In the genomic region with DNA sequence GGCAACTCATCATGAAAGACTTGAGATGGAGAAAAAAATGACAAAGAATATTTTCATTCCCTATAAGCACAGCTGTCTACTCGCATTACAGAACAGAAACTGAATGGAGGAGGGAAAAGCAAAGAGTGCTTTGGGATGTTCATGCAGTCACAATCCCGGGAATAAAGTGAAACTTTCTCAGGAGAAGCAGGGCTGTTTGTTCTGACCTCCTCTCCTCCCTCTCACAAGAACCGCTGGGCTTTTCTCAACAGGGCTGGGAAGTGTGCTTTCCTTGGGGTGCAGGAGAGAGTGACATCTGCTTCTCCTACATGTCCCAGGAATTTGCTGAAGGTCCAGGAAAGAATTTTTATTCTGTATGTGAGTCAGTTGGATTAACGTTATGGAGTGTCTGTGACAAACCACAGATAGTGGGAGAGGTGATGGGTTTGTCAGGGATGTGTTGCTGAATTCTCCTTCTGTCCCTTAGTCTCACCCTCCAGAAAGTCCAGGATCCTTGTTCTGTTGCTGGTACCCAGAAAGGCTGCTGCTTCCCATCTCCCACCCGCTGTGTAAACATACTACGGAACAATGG, we compare ENCODE assay signal across 24 cellular contexts.
"Had no signal": no experiment of that assay in that cellular context is flagged by ENCODE, and none has a peak within 500 bp of the region (broad histone marks: within the 10 kb centered on the region; RNA-seq: fewer than 3 reads in every experiment).

No MANE protein-coding gene starts in this region.

- ATAC-seq: activated CD8-positive, alpha-beta T cell treated with anti-CD3 and anti-CD28 coated beads for 36 hours; activated T-cell treated with anti-CD3 and anti-CD28 coated beads, Interleukin-2, amount 50 U/mL, for 4 hours; activated T-helper 17 cell treated with anti-CD3 and anti-CD28 coated beads, Interleukin-2, amount 50 U/mL, for 72 hours; mucosa of descending colon; T-helper 17 cell had no signal

- H3K9me3 ChIP-seq: mucosa of descending colon, neutrophil, spleen, tibial nerve had no signal

- H3K9me3 Mint-ChIP-seq: activated B cell treated with CpG ODN at 0.5 μM for 24 hours; activated CD8-positive, alpha-beta T cell treated with anti-CD3 and anti-CD28 coated beads for 36 hours; activated T-cell treated with anti-CD3 and anti-CD28 coated beads, Interleukin-2, amount 50 U/mL, for 4 hours; activated T-helper 17 cell treated with anti-CD3 and anti-CD28 coated beads, Interleukin-2, amount 50 U/mL, for 72 hours; nephron had no signal

- H3K27me3 ChIP-seq: brain microvascular endothelial cell, tibial nerve had no signal

- H3K4me3 Mint-ChIP-seq: activated B cell treated with CpG ODN at 0.5 μM for 24 hours; activated CD8-positive, alpha-beta T cell treated with anti-CD3 and anti-CD28 coated beads for 36 hours; activated T-cell treated with anti-CD3 and anti-CD28 coated beads, Interleukin-2, amount 50 U/mL, for 4 hours; activated T-helper 17 cell treated with anti-CD3 and anti-CD28 coated beads, Interleukin-2, amount 50 U/mL, for 72 hours; nephron; T-helper 17 cell had no signal

- DNase-seq: activated B cell treated with CpG ODN at 0.5 μM for 24 hours; activated CD4-positive, alpha-beta T cell treated with anti-CD3 and anti-CD28 coated beads, Interleukin-2, amount 50 U/mL, for 1 hour; activated CD8-positive, alpha-beta T cell treated with anti-CD3 and anti-CD28 coated beads for 36 hours; activated gamma-delta T cell treated with Interleukin-2 at 50 U/mL for 16 hours; activated naive CD4-positive, alpha-beta T cell treated with anti-CD3 and anti-CD28 coated beads, Interleukin-2, amount 50 U/mL, for 16 hours; activated T-cell treated with anti-CD3 and anti-CD28 coated beads, Interleukin-2, amount 50 U/mL, for 4 hours; amniotic stem cell; brain microvascular endothelial cell; cortex of kidney; foreskin fibroblast; head of caudate nucleus; hippocampal formation; kidney; mesendoderm; mucosa of descending colon; spleen; stimulated activated naive CD4-positive, alpha-beta T cell treated with Interleukin-2 at 50 U/mL for 16 hours; T-helper 17 cell had no signal

- H3K4me1 ChIP-seq: spleen, tibial nerve had no signal

- H3K4me1 Mint-ChIP-seq: activated B cell treated with CpG ODN at 0.5 μM for 24 hours; activated T-helper 17 cell treated with anti-CD3 and anti-CD28 coated beads, Interleukin-2, amount 50 U/mL, for 72 hours; T-helper 17 cell had no signal

- H3K27ac Mint-ChIP-seq: activated B cell treated with CpG ODN at 0.5 μM for 24 hours; activated CD8-positive, alpha-beta T cell treated with anti-CD3 and anti-CD28 coated beads for 36 hours; activated T-helper 17 cell treated with anti-CD3 and anti-CD28 coated beads, Interleukin-2, amount 50 U/mL, for 72 hours; nephron; T-helper 17 cell had no signal

- H3K27ac ChIP-seq: brain microvascular endothelial cell, neutrophil, spleen, tibial nerve had no signal

- FAIRE-seq: astrocyte, endothelial cell of umbilical vein, kidney had no signal

- H3K4me3 ChIP-seq: mucosa of descending colon, spleen, tibial nerve had no signal

- H3K36me3 ChIP-seq: brain microvascular endothelial cell, neutrophil, spleen, tibial nerve had no signal
